In the genomic region with DNA sequence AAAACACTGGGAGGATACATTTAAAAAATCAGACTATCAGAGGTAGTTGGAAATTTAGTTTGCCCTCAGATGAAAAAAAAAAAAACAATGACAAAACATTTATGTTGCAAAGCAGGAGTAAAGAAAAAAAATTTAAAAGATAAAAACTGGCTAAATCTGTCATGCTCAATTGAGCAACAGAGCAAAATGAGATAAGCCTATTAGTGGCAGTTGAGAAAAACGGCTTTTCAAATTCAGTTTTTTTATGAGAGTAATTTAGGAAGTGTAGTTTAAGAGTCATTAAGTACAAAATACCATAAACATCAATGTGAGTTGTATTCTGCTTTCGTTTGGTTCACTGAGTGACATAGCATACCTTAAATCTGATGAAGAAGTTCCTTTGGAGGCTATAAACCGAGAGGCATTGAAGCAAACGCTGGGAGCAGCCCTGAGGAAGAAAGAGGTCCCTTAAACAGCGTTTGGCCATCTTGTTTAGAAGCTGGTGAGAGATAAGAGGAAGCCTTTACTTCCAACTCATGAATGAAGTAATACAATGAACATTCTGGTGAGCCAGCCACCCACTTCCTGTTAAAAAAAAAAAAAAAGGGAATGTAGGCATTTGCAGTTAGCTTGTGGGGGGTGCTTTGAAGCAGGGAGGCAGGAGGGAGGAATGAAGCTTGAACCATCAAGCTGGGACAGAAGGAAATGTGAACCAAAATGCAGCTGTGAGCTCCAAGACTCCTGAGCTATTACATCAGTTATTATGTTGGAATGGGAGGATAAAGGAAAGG, we compare ENCODE assay signal across 1 cellular context.
TF ChIP-seq lines count a peak whose summit lies in the region.

No MANE protein-coding gene starts in this region.

TF ChIP-seq in HEK293, 187 proteins besides CTCF, POLR2A, EP300 and RAD21 (continued from another document):
- TF ChIP-seq SCRT2 (tag by site-specific recombination; IDR thresholded peaks at IDR 0.05): no peak
- 0 out of 2 replicates have a peak, but pooled peaks have one; percentile 31 for TF ChIP-seq ZNF843 (tag by site-specific recombination; IDR thresholded peaks at IDR 0.05)
- peak; percentile 39; the same call in 1 of the 2 replicates for TF ChIP-seq FEZF1 (tag by site-specific recombination; IDR thresholded peaks at IDR 0.05)
- TF ChIP-seq OSR2 (tag by site-specific recombination; IDR thresholded peaks at IDR 0.05): peak; percentile 10; the same call in 1 of the 2 replicates
- TF ChIP-seq SETDB1 (IDR thresholded peaks at IDR 0.05; ENCODE audit: insufficient read length, low read length): peak; percentile 9
